Comparison of ENCODE assay signal across 28 cellular contexts in genomic region chr22:20673341-20674195, GRCh38.
"Had no signal": no experiment of that assay in that cellular context is flagged by ENCODE, and none has a peak within 500 bp of the region (broad histone marks: within the 10 kb centered on the region; RNA-seq: fewer than 3 reads in every experiment).

No MANE protein-coding gene starts in this region.

- H3K27ac ChIP-seq: neural progenitor cell, ovary, parathyroid adenoma, psoas muscle, right lobe of liver, sigmoid colon, stomach, thoracic aorta, thyroid gland, tibial nerve, upper lobe of right lung, uterus had no signal

- DNase-seq: natural killer cell; occipital lobe; ovary; posterior cingulate gyrus; psoas muscle; right cardiac atrium; right lobe of liver; sigmoid colon; small intestine; stimulated activated CD4-positive, alpha-beta T cell treated with anti-CD3 and anti-CD28 coated beads, Interleukin-15, amount 100 ng/mL, for 24 hours; stimulated activated CD4-positive, alpha-beta T cell treated with anti-CD3 and anti-CD28 coated beads, Interleukin-2, amount 100 ng/mL, for 24 hours; stimulated activated CD4-positive, alpha-beta T cell treated with anti-CD3 and anti-CD28 coated beads, Interleukin-2, amount 100 ng/mL, for 48 hours; stimulated activated CD4-positive, alpha-beta T cell treated with anti-CD3 and anti-CD28 coated beads, Interleukin-4, amount 100 ng/mL, for 24 hours; stimulated activated naive B cell treated with anti-CD40 and anti-IgM and Interleukin-4, amounts not matched to agents 10 μg/mL and 1 μg/mL and 100 μg/mL, for 72 hours; stimulated activated naive CD4-positive, alpha-beta T cell treated with Interleukin-2 at 50 U/mL for 16 hours; stomach; thyroid gland; upper lobe of right lung; uterus had no signal

- H3K4me2 ChIP-seq: neural progenitor cell had no signal

- H3K4me1 Mint-ChIP-seq: natural killer cell; nephron; neural progenitor cell; stimulated activated effector memory CD8-positive, alpha-beta T cell treated with anti-CD3 and anti-CD28 coated beads, Interleukin-12 subunit alpha, Interleukin-12 subunit beta, amount 100 ng/mL, for 72 hours; stimulated activated naive B cell treated with anti-CD40 and anti-IgM and Interleukin-4, amounts not matched to agents 10 μg/mL and 1 μg/mL and 100 μg/mL, for 72 hours had no signal

- H3K27me3 Mint-ChIP-seq: progenitor cell of endocrine pancreas had no signal

- ATAC-seq: natural killer cell; psoas muscle; right cardiac atrium; right lobe of liver; stimulated activated effector memory CD8-positive, alpha-beta T cell treated with anti-CD3 and anti-CD28 coated beads, Interleukin-12 subunit alpha, Interleukin-12 subunit beta, amount 100 ng/mL, for 72 hours; stimulated activated naive B cell treated with anti-CD40 and anti-IgM and Interleukin-4, amounts not matched to agents 10 μg/mL and 1 μg/mL and 100 μg/mL, for 72 hours; upper lobe of right lung had no signal

- H3K4me1 ChIP-seq: neural progenitor cell, parathyroid adenoma, psoas muscle, right lobe of liver, thyroid gland, tibial nerve, upper lobe of right lung had no signal

- H3K9ac ChIP-seq: neural progenitor cell, parathyroid adenoma had no signal

- H3K27me3 ChIP-seq: neural progenitor cell, ovary, right lobe of liver, thyroid gland had no signal

- H3K4me3 Mint-ChIP-seq: natural killer cell; nephron; neural progenitor cell; stimulated activated effector memory CD8-positive, alpha-beta T cell treated with anti-CD3 and anti-CD28 coated beads, Interleukin-12 subunit alpha, Interleukin-12 subunit beta, amount 100 ng/mL, for 72 hours; stimulated activated naive B cell treated with anti-CD40 and anti-IgM and Interleukin-4, amounts not matched to agents 10 μg/mL and 1 μg/mL and 100 μg/mL, for 72 hours; stimulated activated naive CD8-positive, alpha-beta T cell treated with anti-CD3 and anti-CD28 coated beads, Interleukin-15, Interleukin-2, amounts not matched to agents 100 ng/mL and 50 ng/mL, for 24 hours; type B pancreatic cell had no signal

- H3K4me3 ChIP-seq: neural progenitor cell, ovary, psoas muscle, right lobe of liver, sigmoid colon, stomach, thoracic aorta, thyroid gland, tibial nerve, upper lobe of right lung, uterus had no signal

- H3K9me3 ChIP-seq: ovary, psoas muscle, right lobe of liver, sigmoid colon, stomach, thoracic aorta, thyroid gland, tibial nerve, upper lobe of right lung, uterus had no signal

- H3K36me3 Mint-ChIP-seq: natural killer cell; neural progenitor cell; stimulated activated effector memory CD8-positive, alpha-beta T cell treated with anti-CD3 and anti-CD28 coated beads, Interleukin-12 subunit alpha, Interleukin-12 subunit beta, amount 100 ng/mL, for 72 hours; stimulated activated naive B cell treated with anti-CD40 and anti-IgM and Interleukin-4, amounts not matched to agents 10 μg/mL and 1 μg/mL and 100 μg/mL, for 72 hours; type B pancreatic cell had no signal

- H3K9me3 Mint-ChIP-seq: natural killer cell; stimulated activated effector memory CD8-positive, alpha-beta T cell treated with anti-CD3 and anti-CD28 coated beads, Interleukin-12 subunit alpha, Interleukin-12 subunit beta, amount 100 ng/mL, for 72 hours; stimulated activated naive B cell treated with anti-CD40 and anti-IgM and Interleukin-4, amounts not matched to agents 10 μg/mL and 1 μg/mL and 100 μg/mL, for 72 hours; stimulated activated naive CD8-positive, alpha-beta T cell treated with anti-CD3 and anti-CD28 coated beads, Interleukin-15, Interleukin-2, amounts not matched to agents 100 ng/mL and 50 ng/mL, for 24 hours; type B pancreatic cell had no signal

- H3K36me3 ChIP-seq: neural progenitor cell, ovary, right lobe of liver, sigmoid colon, stomach, thoracic aorta, thyroid gland, tibial nerve, upper lobe of right lung, uterus had no signal

- H3K27ac Mint-ChIP-seq: natural killer cell; nephron; neural progenitor cell; progenitor cell of endocrine pancreas; stimulated activated effector memory CD8-positive, alpha-beta T cell treated with anti-CD3 and anti-CD28 coated beads, Interleukin-12 subunit alpha, Interleukin-12 subunit beta, amount 100 ng/mL, for 72 hours; stimulated activated naive B cell treated with anti-CD40 and anti-IgM and Interleukin-4, amounts not matched to agents 10 μg/mL and 1 μg/mL and 100 μg/mL, for 72 hours; stimulated activated naive CD8-positive, alpha-beta T cell treated with anti-CD3 and anti-CD28 coated beads, Interleukin-15, Interleukin-2, amounts not matched to agents 100 ng/mL and 50 ng/mL, for 24 hours; type B pancreatic cell had no signal

- FAIRE-seq: small intestine had no signal

- H2AFZ ChIP-seq: neural progenitor cell, parathyroid adenoma had no signal

- H3K79me2 ChIP-seq: parathyroid adenoma had no signal
